ENCODE assay signal across 1 cellular context in the genomic region with DNA sequence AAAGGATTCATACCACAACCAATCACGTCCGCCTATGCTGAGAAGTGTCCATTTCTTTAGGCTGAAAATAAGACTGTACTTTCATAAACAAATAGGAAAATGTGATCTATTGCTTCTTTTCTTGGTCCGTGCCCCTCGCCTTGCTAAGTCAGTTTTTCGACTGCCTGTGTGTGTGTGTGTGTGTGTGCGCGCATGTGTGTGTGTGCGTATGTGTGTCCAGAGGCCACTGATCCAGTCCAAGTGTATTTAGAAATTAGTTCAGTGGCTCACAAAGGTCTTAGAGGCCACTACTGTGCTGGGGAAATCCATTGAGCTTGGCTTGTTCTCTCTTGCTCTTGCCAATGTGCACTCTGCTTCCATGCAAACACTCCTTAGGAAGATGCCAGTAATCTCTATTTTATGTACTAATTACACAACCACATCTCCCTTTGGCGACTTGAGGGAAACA.
TF ChIP-seq lines count a peak whose summit lies in the region.

No MANE protein-coding gene starts in this region.

TF ChIP-seq in HepG2, 621 proteins besides CTCF, POLR2A, EP300 and RAD21:
- TF ChIP-seq SOX6 (IDR thresholded peaks at IDR 0.05) (no peak), SOX6 (CRISPR knock-in tag; IDR thresholded peaks at IDR 0.05) (peak; percentile 20; the same call in 1 of the 2 replicates), DMTF1 (CRISPR knock-in tag; IDR thresholded peaks at IDR 0.05) (0 out of 2 replicates have a peak, but pooled peaks have one; percentile 27), RNF2 (conservative IDR thresholded peaks at IDR 0.05; ENCODE audit: low read depth) (no peak), CREB1 (IDR thresholded peaks at IDR 0.05) (no peak), CREB1 (CRISPR knock-in tag; IDR thresholded peaks at IDR 0.05) (no peak), KDM1A (CRISPR knock-in tag; IDR thresholded peaks at IDR 0.05) (no peak), RFX5 (IDR thresholded peaks at IDR 0.05; ENCODE audit: low read depth, low read length) (no peak), RFX3 (CRISPR knock-in tag; IDR thresholded peaks at IDR 0.05) (no peak), ZMAT3 (CRISPR knock-in tag; conservative IDR thresholded peaks at IDR 0.05) (no peak), GABPA (IDR thresholded peaks at IDR 0.05; ENCODE audit: low read depth, low read length) (no peak), GABPA (CRISPR knock-in tag; IDR thresholded peaks at IDR 0.05; ENCODE audit: low read depth) (no peak), FLYWCH1 (CRISPR knock-in tag; IDR thresholded peaks at IDR 0.05) (no peak), HNF4A (CRISPR knock-in tag; IDR thresholded peaks at IDR 0.05) (0 out of 2 replicates have a peak, but pooled peaks have one; percentile 24), IKZF5 (CRISPR knock-in tag; IDR thresholded peaks at IDR 0.05) (no peak), ZNF652 (CRISPR knock-in tag; IDR thresholded peaks at IDR 0.05; ENCODE audit: borderline replicate concordance, low read depth) (no peak), HNRNPH1 (optimal IDR thresholded peaks at IDR 0.05; ENCODE audit: low read depth, low read length) (no peak), ZMAT5 (CRISPR knock-in tag; IDR thresholded peaks at IDR 0.05; ENCODE audit: borderline replicate concordance, low read depth) (no peak), ZNF260 (CRISPR knock-in tag; IDR thresholded peaks at IDR 0.05; ENCODE audit: borderline replicate concordance, low read depth) (no peak), SSRP1 (CRISPR knock-in tag; IDR thresholded peaks at IDR 0.05) (0 out of 2 replicates have a peak, but pooled peaks have one; percentile 8), TOPORS (CRISPR knock-in tag; IDR thresholded peaks at IDR 0.05) (no peak), U2AF2 (IDR thresholded peaks at IDR 0.05; ENCODE audit: low read depth, low read length) (no peak), ZNF766 (CRISPR knock-in tag; IDR thresholded peaks at IDR 0.05; ENCODE audit: borderline replicate concordance) (no peak), HDAC2 (CRISPR knock-in tag; IDR thresholded peaks at IDR 0.05) (no peak), REL (CRISPR knock-in tag; conservative IDR thresholded peaks at IDR 0.05) (no peak), ETV6 (CRISPR knock-in tag; conservative IDR thresholded peaks at IDR 0.05) (no peak), GFI1 (CRISPR knock-in tag; IDR thresholded peaks at IDR 0.05; ENCODE audit: borderline replicate concordance) (no peak), ZNF496 (CRISPR knock-in tag; IDR thresholded peaks at IDR 0.05; ENCODE audit: insufficient replicate concordance) (no peak), GATAD2A (CRISPR knock-in tag; IDR thresholded peaks at IDR 0.05) (peak; percentile 62), ZBTB38 (CRISPR knock-in tag; IDR thresholded peaks at IDR 0.05) (0 out of 2 replicates have a peak, but pooled peaks have one; percentile 20), NFIC (IDR thresholded peaks at IDR 0.05; ENCODE audit: low read length) (0 out of 2 replicates have a peak, but pooled peaks have one; percentile 14), ZNF34 (CRISPR knock-in tag; IDR thresholded peaks at IDR 0.05; ENCODE audit: borderline replicate concordance) (0 out of 2 replicates have a peak, but pooled peaks have one; percentile 52), FOXJ3 (CRISPR knock-in tag; IDR thresholded peaks at IDR 0.05; ENCODE audit: borderline replicate concordance) (no peak)
- TF ChIP-seq, protein P1, sequence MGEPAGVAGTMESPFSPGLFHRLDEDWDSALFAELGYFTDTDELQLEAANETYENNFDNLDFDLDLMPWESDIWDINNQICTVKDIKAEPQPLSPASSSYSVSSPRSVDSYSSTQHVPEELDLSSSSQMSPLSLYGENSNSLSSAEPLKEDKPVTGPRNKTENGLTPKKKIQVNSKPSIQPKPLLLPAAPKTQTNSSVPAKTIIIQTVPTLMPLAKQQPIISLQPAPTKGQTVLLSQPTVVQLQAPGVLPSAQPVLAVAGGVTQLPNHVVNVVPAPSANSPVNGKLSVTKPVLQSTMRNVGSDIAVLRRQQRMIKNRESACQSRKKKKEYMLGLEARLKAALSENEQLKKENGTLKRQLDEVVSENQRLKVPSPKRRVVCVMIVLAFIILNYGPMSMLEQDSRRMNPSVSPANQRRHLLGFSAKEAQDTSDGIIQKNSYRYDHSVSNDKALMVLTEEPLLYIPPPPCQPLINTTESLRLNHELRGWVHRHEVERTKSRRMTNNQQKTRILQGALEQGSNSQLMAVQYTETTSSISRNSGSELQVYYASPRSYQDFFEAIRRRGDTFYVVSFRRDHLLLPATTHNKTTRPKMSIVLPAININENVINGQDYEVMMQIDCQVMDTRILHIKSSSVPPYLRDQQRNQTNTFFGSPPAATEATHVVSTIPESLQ (CRISPR knock-in tag; conservative IDR thresholded peaks at IDR 0.05): no peak
- TF ChIP-seq, protein P2, sequence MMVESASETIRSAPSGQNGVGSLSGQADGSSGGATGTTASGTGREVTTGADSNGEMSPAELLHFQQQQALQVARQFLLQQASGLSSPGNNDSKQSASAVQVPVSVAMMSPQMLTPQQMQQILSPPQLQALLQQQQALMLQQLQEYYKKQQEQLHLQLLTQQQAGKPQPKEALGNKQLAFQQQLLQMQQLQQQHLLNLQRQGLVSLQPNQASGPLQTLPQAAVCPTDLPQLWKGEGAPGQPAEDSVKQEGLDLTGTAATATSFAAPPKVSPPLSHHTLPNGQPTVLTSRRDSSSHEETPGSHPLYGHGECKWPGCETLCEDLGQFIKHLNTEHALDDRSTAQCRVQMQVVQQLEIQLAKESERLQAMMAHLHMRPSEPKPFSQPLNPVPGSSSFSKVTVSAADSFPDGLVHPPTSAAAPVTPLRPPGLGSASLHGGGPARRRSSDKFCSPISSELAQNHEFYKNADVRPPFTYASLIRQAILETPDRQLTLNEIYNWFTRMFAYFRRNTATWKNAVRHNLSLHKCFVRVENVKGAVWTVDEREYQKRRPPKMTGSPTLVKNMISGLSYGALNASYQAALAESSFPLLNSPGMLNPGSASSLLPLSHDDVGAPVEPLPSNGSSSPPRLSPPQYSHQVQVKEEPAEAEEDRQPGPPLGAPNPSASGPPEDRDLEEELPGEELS (CRISPR knock-in tag; IDR thresholded peaks at IDR 0.05): peak; percentile 19; the same call in 1 of the 2 replicates
- TF ChIP-seq, protein P3, sequence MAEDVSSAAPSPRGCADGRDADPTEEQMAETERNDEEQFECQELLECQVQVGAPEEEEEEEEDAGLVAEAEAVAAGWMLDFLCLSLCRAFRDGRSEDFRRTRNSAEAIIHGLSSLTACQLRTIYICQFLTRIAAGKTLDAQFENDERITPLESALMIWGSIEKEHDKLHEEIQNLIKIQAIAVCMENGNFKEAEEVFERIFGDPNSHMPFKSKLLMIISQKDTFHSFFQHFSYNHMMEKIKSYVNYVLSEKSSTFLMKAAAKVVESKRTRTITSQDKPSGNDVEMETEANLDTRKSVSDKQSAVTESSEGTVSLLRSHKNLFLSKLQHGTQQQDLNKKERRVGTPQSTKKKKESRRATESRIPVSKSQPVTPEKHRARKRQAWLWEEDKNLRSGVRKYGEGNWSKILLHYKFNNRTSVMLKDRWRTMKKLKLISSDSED (CRISPR knock-in tag; IDR thresholded peaks at IDR 0.05): no peak
- TF ChIP-seq, protein P4, sequence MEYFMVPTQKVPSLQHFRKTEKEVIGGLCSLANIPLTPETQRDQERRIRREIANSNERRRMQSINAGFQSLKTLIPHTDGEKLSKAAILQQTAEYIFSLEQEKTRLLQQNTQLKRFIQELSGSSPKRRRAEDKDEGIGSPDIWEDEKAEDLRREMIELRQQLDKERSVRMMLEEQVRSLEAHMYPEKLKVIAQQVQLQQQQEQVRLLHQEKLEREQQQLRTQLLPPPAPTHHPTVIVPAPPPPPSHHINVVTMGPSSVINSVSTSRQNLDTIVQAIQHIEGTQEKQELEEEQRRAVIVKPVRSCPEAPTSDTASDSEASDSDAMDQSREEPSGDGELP (IDR thresholded peaks at IDR 0.05; ENCODE audit: borderline replicate concordance, low read depth): no peak
- TF ChIP-seq, protein P5, sequence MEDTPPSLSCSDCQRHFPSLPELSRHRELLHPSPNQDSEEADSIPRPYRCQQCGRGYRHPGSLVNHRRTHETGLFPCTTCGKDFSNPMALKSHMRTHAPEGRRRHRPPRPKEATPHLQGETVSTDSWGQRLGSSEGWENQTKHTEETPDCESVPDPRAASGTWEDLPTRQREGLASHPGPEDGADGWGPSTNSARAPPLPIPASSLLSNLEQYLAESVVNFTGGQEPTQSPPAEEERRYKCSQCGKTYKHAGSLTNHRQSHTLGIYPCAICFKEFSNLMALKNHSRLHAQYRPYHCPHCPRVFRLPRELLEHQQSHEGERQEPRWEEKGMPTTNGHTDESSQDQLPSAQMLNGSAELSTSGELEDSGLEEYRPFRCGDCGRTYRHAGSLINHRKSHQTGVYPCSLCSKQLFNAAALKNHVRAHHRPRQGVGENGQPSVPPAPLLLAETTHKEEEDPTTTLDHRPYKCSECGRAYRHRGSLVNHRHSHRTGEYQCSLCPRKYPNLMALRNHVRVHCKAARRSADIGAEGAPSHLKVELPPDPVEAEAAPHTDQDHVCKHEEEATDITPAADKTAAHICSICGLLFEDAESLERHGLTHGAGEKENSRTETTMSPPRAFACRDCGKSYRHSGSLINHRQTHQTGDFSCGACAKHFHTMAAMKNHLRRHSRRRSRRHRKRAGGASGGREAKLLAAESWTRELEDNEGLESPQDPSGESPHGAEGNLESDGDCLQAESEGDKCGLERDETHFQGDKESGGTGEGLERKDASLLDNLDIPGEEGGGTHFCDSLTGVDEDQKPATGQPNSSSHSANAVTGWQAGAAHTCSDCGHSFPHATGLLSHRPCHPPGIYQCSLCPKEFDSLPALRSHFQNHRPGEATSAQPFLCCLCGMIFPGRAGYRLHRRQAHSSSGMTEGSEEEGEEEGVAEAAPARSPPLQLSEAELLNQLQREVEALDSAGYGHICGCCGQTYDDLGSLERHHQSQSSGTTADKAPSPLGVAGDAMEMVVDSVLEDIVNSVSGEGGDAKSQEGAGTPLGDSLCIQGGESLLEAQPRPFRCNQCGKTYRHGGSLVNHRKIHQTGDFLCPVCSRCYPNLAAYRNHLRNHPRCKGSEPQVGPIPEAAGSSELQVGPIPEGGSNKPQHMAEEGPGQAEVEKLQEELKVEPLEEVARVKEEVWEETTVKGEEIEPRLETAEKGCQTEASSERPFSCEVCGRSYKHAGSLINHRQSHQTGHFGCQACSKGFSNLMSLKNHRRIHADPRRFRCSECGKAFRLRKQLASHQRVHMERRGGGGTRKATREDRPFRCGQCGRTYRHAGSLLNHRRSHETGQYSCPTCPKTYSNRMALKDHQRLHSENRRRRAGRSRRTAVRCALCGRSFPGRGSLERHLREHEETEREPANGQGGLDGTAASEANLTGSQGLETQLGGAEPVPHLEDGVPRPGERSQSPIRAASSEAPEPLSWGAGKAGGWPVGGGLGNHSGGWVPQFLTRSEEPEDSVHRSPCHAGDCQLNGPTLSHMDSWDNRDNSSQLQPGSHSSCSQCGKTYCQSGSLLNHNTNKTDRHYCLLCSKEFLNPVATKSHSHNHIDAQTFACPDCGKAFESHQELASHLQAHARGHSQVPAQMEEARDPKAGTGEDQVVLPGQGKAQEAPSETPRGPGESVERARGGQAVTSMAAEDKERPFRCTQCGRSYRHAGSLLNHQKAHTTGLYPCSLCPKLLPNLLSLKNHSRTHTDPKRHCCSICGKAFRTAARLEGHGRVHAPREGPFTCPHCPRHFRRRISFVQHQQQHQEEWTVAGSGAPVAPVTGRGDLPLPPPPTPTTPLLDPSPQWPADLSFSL (CRISPR knock-in tag; IDR thresholded peaks at IDR 0.05): 0 out of 2 replicates have a peak, but pooled peaks have one; percentile 53
- TF ChIP-seq, protein P6, sequence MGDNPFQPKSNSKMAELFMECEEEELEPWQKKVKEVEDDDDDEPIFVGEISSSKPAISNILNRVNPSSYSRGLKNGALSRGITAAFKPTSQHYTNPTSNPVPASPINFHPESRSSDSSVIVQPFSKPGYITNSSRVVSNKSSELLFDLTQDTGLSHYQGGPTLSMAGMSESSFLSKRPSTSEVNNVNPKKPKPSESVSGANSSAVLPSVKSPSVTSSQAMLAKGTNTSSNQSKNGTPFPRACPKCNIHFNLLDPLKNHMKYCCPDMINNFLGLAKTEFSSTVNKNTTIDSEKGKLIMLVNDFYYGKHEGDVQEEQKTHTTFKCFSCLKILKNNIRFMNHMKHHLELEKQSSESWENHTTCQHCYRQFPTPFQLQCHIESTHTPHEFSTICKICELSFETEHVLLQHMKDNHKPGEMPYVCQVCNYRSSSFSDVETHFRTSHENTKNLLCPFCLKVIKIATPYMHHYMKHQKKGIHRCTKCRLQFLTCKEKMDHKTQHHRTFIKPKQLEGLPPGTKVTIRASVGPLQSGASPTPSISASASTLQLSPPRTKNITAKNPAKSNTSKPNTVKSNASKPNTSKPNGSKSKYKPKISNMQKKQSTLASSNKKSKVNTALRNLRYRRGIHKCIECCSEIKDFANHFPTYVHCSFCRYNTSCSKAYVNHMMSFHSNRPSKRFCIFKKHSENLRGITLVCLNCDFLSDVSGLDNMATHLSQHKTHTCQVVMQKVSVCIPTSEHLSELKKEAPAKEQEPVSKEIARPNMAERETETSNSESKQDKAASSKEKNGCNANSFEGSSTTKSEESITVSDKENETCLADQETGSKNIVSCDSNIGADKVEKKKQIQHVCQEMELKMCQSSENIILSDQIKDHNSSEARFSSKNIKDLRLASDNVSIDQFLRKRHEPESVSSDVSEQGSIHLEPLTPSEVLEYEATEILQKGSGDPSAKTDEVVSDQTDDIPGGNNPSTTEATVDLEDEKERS (CRISPR knock-in tag; IDR thresholded peaks at IDR 0.05): no peak
